In the genomic region with DNA sequence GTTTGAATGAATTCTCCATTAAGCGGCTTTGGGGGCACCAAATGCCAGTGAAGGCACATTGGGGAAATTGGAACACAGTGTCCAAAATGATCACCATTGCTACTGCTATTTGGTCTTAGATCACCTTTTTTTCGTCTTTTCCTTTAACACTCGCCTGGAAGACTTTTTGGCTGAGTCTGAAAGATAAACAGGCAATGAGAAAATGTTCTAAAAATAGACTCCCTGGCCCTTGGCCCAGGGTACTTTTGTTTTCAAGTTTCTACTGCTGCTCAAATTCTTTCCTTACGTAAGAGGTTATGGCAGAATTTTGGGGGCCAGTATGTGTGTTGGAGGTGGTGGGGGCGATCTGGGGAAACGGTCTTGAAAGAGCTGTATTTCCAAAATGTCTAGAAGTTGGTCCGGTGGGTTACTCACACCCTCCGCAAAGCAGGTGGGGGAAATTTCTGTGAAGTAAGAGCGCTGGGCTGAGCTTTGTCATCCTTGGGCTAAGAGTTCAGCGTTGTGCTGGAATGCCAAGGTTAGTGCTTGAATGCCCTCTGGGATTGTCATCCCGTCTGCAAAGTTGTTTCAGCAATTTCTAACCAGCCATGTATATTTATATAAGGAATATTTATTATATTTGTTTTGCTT, we compare ENCODE assay signal across 8 cellular contexts. TPM values are rescaled to one million over a fixed set of nuclear protein-coding genes. Genes with fewer than 3 reads are reported as not detected.
DNase-seq lines count a peak whose midpoint lies in the region; ATAC-seq, FAIRE-seq and TF ChIP-seq lines count a peak whose summit lies in the region.

No MANE protein-coding gene starts in this region.

- peak overlapping the region; percentile 70; the same call in 1 of the 2 replicates for H2AFZ ChIP-seq in GM23338
- peak overlapping the region; percentile 98 for H2AFZ ChIP-seq in neuronal stem cell (ENCODE audit: low read length)

- H3K36me3 Mint-ChIP-seq in GM23338 (ENCODE audit: low read depth) (no peaks in the 10 kb centered on the region), T-helper 17 cell (ENCODE audit: low read depth) (no peaks in the 10 kb centered on the region)

- H4K20me1 ChIP-seq in GM23338 (replicated peaks; ENCODE audit: insufficient read depth), result peaks cover 2% of the 10 kb centered on the region; the same call in 1 of the 2 replicates

- H4K8ac ChIP-seq in neuronal stem cell (ENCODE audit: low read depth, low read length), result no peak overlapping the region

- ATAC-seq in GM23338, result no peak
- no peak for ATAC-seq in T-helper 17 cell
- no peak for ATAC-seq in HG02623 (IDR thresholded peaks at IDR 0.05; ENCODE audit: unreplicated experiment)
- ATAC-seq in HG03571 (IDR thresholded peaks at IDR 0.05; ENCODE audit: unreplicated experiment), result no peak
- ATAC-seq in GM19035 (IDR thresholded peaks at IDR 0.05; ENCODE audit: unreplicated experiment), result no peak

- no peak overlapping the region for H3K14ac ChIP-seq in neuronal stem cell (ENCODE audit: low read length)

- H3K79me1 ChIP-seq in neuronal stem cell (ENCODE audit: low read depth, low read length), result peaks cover 2% of the 10 kb centered on the region

- 0 out of 2 replicates have a peak overlapping the region, but pooled peaks have one; percentile 51 for H3K27ac ChIP-seq in GM23338 (ENCODE audit: low read depth)
- no peak overlapping the region for H3K27ac ChIP-seq in neuronal stem cell (replicated peaks; ENCODE audit: low read length)

- no peak overlapping the region for H2BK5ac ChIP-seq in neuronal stem cell (ENCODE audit: low read length)

- peaks cover 52% of the 10 kb centered on the region for H3K4me1 Mint-ChIP-seq in GM23338
- H3K4me1 Mint-ChIP-seq in T-helper 17 cell, result peaks cover 36% of the 10 kb centered on the region

- H3K4me3 ChIP-seq in GM23338 (peak overlapping the region; percentile 98), neuronal stem cell (ENCODE audit: low read length in 2 of 2) (peak overlapping the region in 1 of 2 donors; percentile 89)

- H3K27ac Mint-ChIP-seq in GM23338 (peak overlapping the region; percentile 98), T-helper 17 cell (peak overlapping the region; percentile 97)

- H3K4me1 ChIP-seq in GM23338 (ENCODE audit: insufficient read depth) (peaks cover 49% of the 10 kb centered on the region), neuronal stem cell (ENCODE audit: control insufficient read depth in 2 of 2, insufficient read depth in 1 of 2, low read depth in 1 of 2, low read length in 2 of 2) (peaks cover 10 to 14% of the 10 kb centered on the region in 2 donors)

- no peak for TF ChIP-seq CTCF in GM23338 (conservative IDR thresholded peaks at IDR 0.05; ENCODE audit: low read depth in 2 of 2)

- H3K4me2 ChIP-seq in GM23338 (peak overlapping the region; percentile 98), neuronal stem cell (ENCODE audit: insufficient read depth, low read length, poor library complexity, severe bottlenecking) (no peak overlapping the region)

- no peak overlapping the region for H3K4ac ChIP-seq in neuronal stem cell (ENCODE audit: low read length)

- H3K27me3 Mint-ChIP-seq in GM23338 (ENCODE audit: insufficient read depth, low read depth, poor library complexity) (peaks cover 6% of the 10 kb centered on the region), T-helper 17 cell (peaks cover 5% of the 10 kb centered on the region)

- H3K4me3 Mint-ChIP-seq in GM23338 (peak overlapping the region; percentile 94), T-helper 17 cell (peak overlapping the region; percentile 98)

- no peak overlapping the region for H2BK120ac ChIP-seq in neuronal stem cell (ENCODE audit: low read depth, low read length)

- no peak overlapping the region for H2BK15ac ChIP-seq in neuronal stem cell (ENCODE audit: low read length)

- H3K36me3 ChIP-seq in GM23338 (ENCODE audit: insufficient read depth), result no peaks in the 10 kb centered on the region
- peaks cover 0 to 12% of the 10 kb centered on the region in 2 donors for H3K36me3 ChIP-seq in neuronal stem cell (replicated peaks in 1 of 2; ENCODE audit: control insufficient read depth in 2 of 2, insufficient read depth in 2 of 2, low read length in 2 of 2)

- no peak overlapping the region for H3K23ac ChIP-seq in neuronal stem cell (ENCODE audit: low read depth, low read length, poor library complexity)

- no peak overlapping the region for H3K9ac ChIP-seq in neuronal stem cell (ENCODE audit: low read depth, low read length, poor library complexity)

- H3K27me3 ChIP-seq in GM23338 (ENCODE audit: insufficient read depth) (peaks cover 7% of the 10 kb centered on the region), neuronal stem cell (ENCODE audit: control insufficient read depth in 3 of 3, insufficient read depth in 3 of 3, low read depth in 1 of 3, low read length in 3 of 3) (peaks cover 0 to 16% (median 0%) of the 10 kb centered on the region in 3 experiments)

- no peak for FAIRE-seq in frontal cortex (lab: Jason Lieb, UNC)

- H4K91ac ChIP-seq in neuronal stem cell (ENCODE audit: low read depth, low read length, poor library complexity), result no peak overlapping the region

- DNase-seq in GM23338 (ENCODE audit: low spot score), result no peak
- DNase-seq in T-helper 17 cell, result no peak
- peak; percentile 68 for DNase-seq in fibroblast of gingiva (ENCODE audit: low read depth)
- DNase-seq in neuronal stem cell (ENCODE audit: low spot score), result no peak
- DNase-seq in frontal cortex (ENCODE audit: low spot score in 2 of 2), result no peak

- no peaks in the 10 kb centered on the region for H3K9me3 ChIP-seq in T-helper 17 cell (ENCODE audit: control insufficient read depth, low read length, poor library complexity, severe bottlenecking)
- no peaks in the 10 kb centered on the region for H3K9me3 ChIP-seq in neuronal stem cell (replicated peaks in 1 of 2; ENCODE audit: control insufficient read depth in 2 of 2, insufficient read depth in 1 of 2, low read depth in 1 of 2, low read length in 2 of 2)

- no peak overlapping the region for H2BK12ac ChIP-seq in neuronal stem cell (ENCODE audit: low read length)

- H3K9me2 ChIP-seq in GM23338 (ENCODE audit: insufficient read depth), result no peaks in the 10 kb centered on the region

- peaks cover 6% of the 10 kb centered on the region; the same call in 1 of the 2 replicates for H3F3A ChIP-seq in GM23338 (replicated peaks; ENCODE audit: low read depth)

- no peak overlapping the region for H3K18ac ChIP-seq in neuronal stem cell (ENCODE audit: low read length)

- WGBS in neuronal stem cell (ENCODE audit: extremely low coverage in 2 of 2, insufficient read length in 2 of 2, insufficient replicate concordance in 1 of 2), 2 donors, result no CpG with 5 or more reads among the region's 11 CpGs

- H3K79me2 ChIP-seq in GM23338 (replicated peaks; ENCODE audit: insufficient read depth), result peaks cover 31% of the 10 kb centered on the region

- no peaks in the 10 kb centered on the region for H3K9me3 Mint-ChIP-seq in GM23338

- no peak overlapping the region for H2AK5ac ChIP-seq in neuronal stem cell (ENCODE audit: low read depth, low read length)

TF ChIP-seq in GM23338, 12 proteins besides CTCF, POLR2A, EP300 and RAD21 (continues in another document):
- no peak for TF ChIP-seq REST (IDR thresholded peaks at IDR 0.05; ENCODE audit: unreplicated experiment)
- TF ChIP-seq, protein P1, sequence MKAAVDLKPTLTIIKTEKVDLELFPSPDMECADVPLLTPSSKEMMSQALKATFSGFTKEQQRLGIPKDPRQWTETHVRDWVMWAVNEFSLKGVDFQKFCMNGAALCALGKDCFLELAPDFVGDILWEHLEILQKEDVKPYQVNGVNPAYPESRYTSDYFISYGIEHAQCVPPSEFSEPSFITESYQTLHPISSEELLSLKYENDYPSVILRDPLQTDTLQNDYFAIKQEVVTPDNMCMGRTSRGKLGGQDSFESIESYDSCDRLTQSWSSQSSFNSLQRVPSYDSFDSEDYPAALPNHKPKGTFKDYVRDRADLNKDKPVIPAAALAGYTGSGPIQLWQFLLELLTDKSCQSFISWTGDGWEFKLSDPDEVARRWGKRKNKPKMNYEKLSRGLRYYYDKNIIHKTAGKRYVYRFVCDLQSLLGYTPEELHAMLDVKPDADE (IDR thresholded peaks at IDR 0.05), result no peak

RNA-seq across cellular contexts. Expression of gene ITPRIP, which starts 1.3 kb away (rescaled TPM):
- total RNA-seq in GM23338 (2014; rRNA removed; shearing (Covaris generic)), result 15.2 and 15.9 TPM in 2 replicates
- 6.4 and 6.9 TPM in 2 replicates for polyA plus RNA-seq in GM23338 (2016; fragmentation: Nextera tagmentation; extraction: Ambion mirVana)
- total RNA-seq in T-helper 17 cell (10 to 100 TPM; 30.6 to 47.1 TPM), frontal cortex (1.2 TPM)
- 2.3 TPM for polyA plus RNA-seq in neuronal stem cell (2013, experiment 1 of 2)
- polyA plus RNA-seq in neuronal stem cell (2013, experiment 2 of 2), result 2.1 TPM

RNA-seq across cellular contexts. Expression of gene CFAP58, which starts 14.0 kb away (rescaled TPM):
- total RNA-seq in GM23338 (2014; rRNA removed; shearing (Covaris generic)), result 0.39 and 0.63 TPM in 2 replicates
- 0.24 and 0.89 TPM in 2 replicates for polyA plus RNA-seq in GM23338 (2016; fragmentation: Nextera tagmentation; extraction: Ambion mirVana)
- not detected for total RNA-seq in T-helper 17 cell
- 0.20 TPM for polyA plus RNA-seq in neuronal stem cell (2013, experiment 1 of 2)
- polyA plus RNA-seq in neuronal stem cell (2013, experiment 2 of 2), result 0.11 TPM
- total RNA-seq in frontal cortex, result 1.2 TPM
